28 cellular contexts compared by ENCODE assay signal in genomic region chr12:108196921-108197320, GRCh38.
"Had no signal": no experiment of that assay in that cellular context is flagged by ENCODE, and none has a peak within 500 bp of the region (broad histone marks: within the 10 kb centered on the region; RNA-seq: fewer than 3 reads in every experiment).

No MANE protein-coding gene starts in this region.

- H3K4me1 ChIP-seq: ascending aorta had no signal

- DNase-seq: activated B cell treated with CpG ODN at 0.5 μM for 24 hours; activated CD4-positive, alpha-beta memory T cell treated with anti-CD3 and anti-CD28 coated beads, Interleukin-2, amount 10 ng/mL, durations not matched to agents 7 days and 5 days; activated CD4-positive, alpha-beta T cell treated with anti-CD3 and anti-CD28 coated beads for 4 hours; activated CD4-positive, alpha-beta T cell treated with anti-CD3 and anti-CD28 coated beads, Interleukin-2, amount 10 ng/mL, durations not matched to agents 24 days and 14 days; activated CD4-positive, alpha-beta T cell treated with anti-CD3 and anti-CD28 coated beads, Interleukin-2, amount 50 U/mL, for 1 hour; activated CD4-positive, alpha-beta T cell treated with anti-CD3 and anti-CD28 coated beads, Interleukin-2, amount 50 U/mL, for 4 hours; activated CD4-positive, CD25-positive, alpha-beta regulatory T cell treated with anti-CD3 and anti-CD28 coated beads, Interleukin-2, amount 50 U/mL, for 72 hours; activated CD8-positive, alpha-beta memory T cell treated with anti-CD3 and anti-CD28 coated beads for 24 hours; activated CD8-positive, alpha-beta memory T cell treated with anti-CD3 and anti-CD28 coated beads, Interleukin-2, amount 10 ng/mL, durations not matched to agents 7 days and 5 days; activated CD8-positive, alpha-beta memory T cell treated with anti-CD3 and anti-CD28 coated beads, Interleukin-2, amount 50 U/mL, for 48 hours; activated CD8-positive, alpha-beta T cell treated with anti-CD3 and anti-CD28 coated beads, Interleukin-2, amount 10 ng/mL, durations not matched to agents 7 days and 5 days; activated effector memory CD4-positive, alpha-beta T cell treated with Interleukin-2 at 50 U/mL for 16 hours; activated gamma-delta T cell; activated naive CD4-positive, alpha-beta T cell treated with anti-CD3 and anti-CD28 coated beads, Interleukin-2, amount 10 ng/mL, durations not matched to agents 7 days and 5 days; activated naive CD4-positive, alpha-beta T cell treated with Interleukin-2 at 50 U/mL for 16 hours; activated naive CD8-positive, alpha-beta T cell treated with anti-CD3 and anti-CD28 coated beads, Interleukin-2, amount 10 ng/mL, durations not matched to agents 7 days and 5 days; activated naive CD8-positive, alpha-beta T cell treated with anti-CD3 and anti-CD28 coated beads, Interleukin-2, amount 50 U/mL, for 24 hours; activated T-cell treated with anti-CD3 and anti-CD28 coated beads, Interleukin-2, amount 50 U/mL, for 24 hours; activated T-cell treated with anti-CD3 and anti-CD28 coated beads, Interleukin-2, amount 50 U/mL, for 48 hours; amygdala; anterior cingulate cortex; T-helper 2 cell; T-helper 9 cell had no signal

- H3K4me3 ChIP-seq: ascending aorta, cardiac muscle cell had no signal

- FAIRE-seq: colon, TTC549 had no signal

- H3K9me3 ChIP-seq: ascending aorta had no signal

- ATAC-seq: activated CD8-positive, alpha-beta memory T cell treated with anti-CD3 and anti-CD28 coated beads, Interleukin-2, amount 10 ng/mL, durations not matched to agents 7 days and 5 days; activated CD8-positive, alpha-beta T cell treated with anti-CD3 and anti-CD28 coated beads, Interleukin-2, amount 10 ng/mL, durations not matched to agents 7 days and 5 days; activated naive CD8-positive, alpha-beta T cell treated with anti-CD3 and anti-CD28 coated beads, Interleukin-2, amount 50 U/mL, for 24 hours had no signal

- H3K36me3 ChIP-seq: ascending aorta, cardiac muscle cell had no signal

- H3K27ac ChIP-seq: ascending aorta, cardiac muscle cell, VCaP had no signal

- H3K27me3 ChIP-seq: ascending aorta, cardiac muscle cell had no signal
